17 cellular contexts compared by ENCODE assay signal in genomic region chr17:8469964-8470363, GRCh38. TPM values are rescaled to one million over a fixed set of nuclear protein-coding genes. Genes with fewer than 3 reads are reported as not detected.
DNase-seq lines count a peak whose midpoint lies in the region; ATAC-seq and TF ChIP-seq lines count a peak whose summit lies in the region.
"Had no signal": no experiment of that assay in that cellular context is flagged by ENCODE, and none has a peak within 500 bp of the region (broad histone marks: within the 10 kb centered on the region; RNA-seq: fewer than 3 reads in every experiment).

No MANE protein-coding gene starts in this region.

- TF ChIP-seq CTCF in RWPE1 (conservative IDR thresholded peaks at IDR 0.05; ENCODE audit: low read depth), result no peak
- no peak for TF ChIP-seq CTCF in gastrocnemius medialis (IDR thresholded peaks at IDR 0.05 in 4 of 5, conservative IDR thresholded peaks at IDR 0.05 in 1 of 5)
- no peak for TF ChIP-seq CTCF in GM10248 (IDR thresholded peaks at IDR 0.05; ENCODE audit: control extremely low read depth, extremely low read depth, low read depth, missing control alignments)

- no peaks in the 10 kb centered on the region for H3K9me3 ChIP-seq in gastrocnemius medialis
- H3K9me3 ChIP-seq: BLaER1, spleen had no signal

- DNase-seq in NCI-H1105 treated with DMSO at 0.1 percent for 48 hours (lab: John Stamatoyannopoulos, UW) (peak; percentile 41), NCI-H1105 (lab: John Stamatoyannopoulos, UW) (no peak), RWPE1 (ENCODE audit: low spot score) (no peak), fibroblast of gingiva (ENCODE audit: low read depth) (peak; percentile 26), gastrocnemius medialis (peak in 1 of 2 donors; percentile 51), kidney tubule cell (ENCODE audit: low spot score) (no peak), COLO829 (ENCODE audit: low spot score) (no peak), GM10248 (ENCODE audit: extremely low spot score) (no peak)
- DNase-seq: activated CD4-positive, alpha-beta T cell treated with anti-CD3 and anti-CD28 coated beads, Interleukin-2, amount 50 U/mL, for 4 hours; activated naive CD4-positive, alpha-beta T cell treated with anti-CD3 and anti-CD28 coated beads, Interleukin-2, amount 10 ng/mL, durations not matched to agents 7 days and 5 days; DMS153; left colon; spleen; SW 1271 had no signal

- H3K36me3 ChIP-seq in gastrocnemius medialis, result peaks cover 0 to 30% of the 10 kb centered on the region in 2 donors

- peak overlapping the region; percentile 43 for H3K27ac ChIP-seq in RWPE1
- H3K27ac ChIP-seq in gastrocnemius medialis, result peak overlapping the region; percentile 0 to 59 (median 31)
- H3K27ac ChIP-seq: BLaER1, HL-60, spleen had no signal

- H3K27me3 ChIP-seq in gastrocnemius medialis, result no peaks in the 10 kb centered on the region
- H3K27me3 ChIP-seq: BLaER1, spleen had no signal

- ATAC-seq in gastrocnemius medialis, result peak; percentile 31 to 49
- ATAC-seq: K562 had no signal

- CTCF ChIA-PET in RWPE1 (lab: Yijun Ruan, JAX), result interaction anchor here (0.7 to 1.1 kb wide), 2 partner anchors 39 to 86 kb away, joined by 3 to 7 read pairs; no protein-coding TSS in a partner anchor
- CTCF ChIA-PET in GM10248 (lab: Yijun Ruan, JAX), result no interaction called here

- intact Hi-C loops in gastrocnemius medialis (cut with DNase I; ENCODE audit: low total_unique reads), result no loop called here

- in situ Hi-C loops in gastrocnemius medialis (cut with MboI; ENCODE audit: low sequenced_read_pairs in 4 of 4), result no loop called here

- TF ChIP-seq POLR2A in gastrocnemius medialis (IDR thresholded peaks at IDR 0.05), result no peak

- H3K4me3 ChIP-seq in gastrocnemius medialis, result no peak overlapping the region
- H3K4me3 ChIP-seq: BLaER1, K562, spleen had no signal

- POLR2A ChIA-PET in RWPE1 (lab: Yijun Ruan, JAX; ENCODE audit: low non-redundant PET) (no interaction called here), GM10248 (lab: Yijun Ruan, JAX) (no interaction called here)

- H3K4me1 ChIP-seq in gastrocnemius medialis, result peaks cover 26 to 31% of the 10 kb centered on the region in 2 donors

RNA-seq across cellular contexts. Expression of gene NDEL1, which starts 34.3 kb away (rescaled TPM):
- total RNA-seq in gastrocnemius medialis, result 10 to 100 TPM; 31.3 to 60.6 (median 41.5) TPM

Comparison
In these comparisons a context has a peak if more than half of its experiments do, and no peak if none do; other contexts are left out.
1. DNase-seq: peak in NCI-H1105 treated with DMSO at 0.1 percent for 48 hours (single experiment) and fibroblast of gingiva (single experiment); none in NCI-H1105 (single experiment), RWPE1 (single experiment), kidney tubule cell (single experiment), COLO829 (single experiment) and GM10248 (single experiment).